24 cellular contexts compared by ENCODE assay signal in genomic region chr6:157995458-157995857, GRCh38.
A peak's percentile ranks its signal among the peaks of the same experiment; 100 is the strongest.
DNase-seq lines count a peak whose midpoint lies in the region; ATAC-seq and FAIRE-seq lines count a peak whose summit lies in the region.
"Had no signal": no experiment of that assay in that cellular context is flagged by ENCODE, and none has a peak within 500 bp of the region (broad histone marks: within the 10 kb centered on the region; RNA-seq: fewer than 3 reads in every experiment).

No MANE protein-coding gene starts in this region.

- no peak for FAIRE-seq in urothelium cell line (lab: Jason Lieb, UNC)
- FAIRE-seq: bronchial epithelial cell, endometrium, GM18507, islet of Langerhans, small intestine had no signal

- no peaks in the 10 kb centered on the region for H3K27me3 ChIP-seq in layer of hippocampus (ENCODE audit: control insufficient read depth, insufficient read depth, low read length)
- H3K27me3 ChIP-seq: gastroesophageal sphincter, testis had no signal

- peak; percentile 58 for DNase-seq in NCI-H1694 treated with DMSO at 0.1 percent for 48 hours (lab: John Stamatoyannopoulos, UW)
- peak; percentile 7 for DNase-seq in NCI-H82 treated with DMSO at 0.1 percent for 48 hours (lab: John Stamatoyannopoulos, UW; ENCODE audit: unreplicated experiment)
- DNase-seq in superior temporal gyrus (ENCODE audit: extremely low spot score) = peak; percentile 12
- DNase-seq in stimulated activated CD4-positive, alpha-beta T cell treated with anti-CD3 and anti-CD28 coated beads, Interleukin-2, amount 100 ng/mL, for 24 hours = no peak
- no peak for DNase-seq in urothelium cell line (ENCODE audit: low spot score)
- DNase-seq: activated CD4-positive, alpha-beta T cell treated with anti-CD3 and anti-CD28 coated beads for 4 hours; activated naive CD4-positive, alpha-beta T cell treated with anti-CD3 and anti-CD28 coated beads, Interleukin-2, amount 10 ng/mL, durations not matched to agents 7 days and 5 days; activated T-cell treated with anti-CD3 and anti-CD28 coated beads, Interleukin-2, amount 50 U/mL, for 4 hours; amniotic stem cell; CD4-positive, alpha-beta T cell; GDM1; NCI-H1417; NCI-H510A; small intestine; testis had no signal

- H3K27ac ChIP-seq in layer of hippocampus (ENCODE audit: low read depth, low read length) = peak overlapping the region; percentile 99
- H3K27ac ChIP-seq: gastroesophageal sphincter, SK-N-MC, testis had no signal

- ATAC-seq in HG03045 (IDR thresholded peaks at IDR 0.05; ENCODE audit: unreplicated experiment) = no peak
- ATAC-seq: activated T-cell treated with anti-CD3 and anti-CD28 coated beads, Interleukin-2, amount 50 U/mL, for 4 hours; gastroesophageal sphincter; stimulated activated effector memory CD8-positive, alpha-beta T cell treated with anti-CD3 and anti-CD28 coated beads, Interleukin-12 subunit alpha, Interleukin-12 subunit beta, amount 100 ng/mL, for 72 hours had no signal

Comparison
In these comparisons a context has a peak if more than half of its experiments do, and no peak if none do; other contexts are left out.
1. DNase-seq: peak in NCI-H1694 treated with DMSO at 0.1 percent for 48 hours (single experiment), NCI-H82 treated with DMSO at 0.1 percent for 48 hours (single experiment) and superior temporal gyrus (single experiment); none in stimulated activated CD4-positive, alpha-beta T cell treated with anti-CD3 and anti-CD28 coated beads, Interleukin-2, amount 100 ng/mL, for 24 hours (0 of 2) and urothelium cell line (single experiment).